ENCODE assay signal across 1 cellular context in the genomic region with DNA sequence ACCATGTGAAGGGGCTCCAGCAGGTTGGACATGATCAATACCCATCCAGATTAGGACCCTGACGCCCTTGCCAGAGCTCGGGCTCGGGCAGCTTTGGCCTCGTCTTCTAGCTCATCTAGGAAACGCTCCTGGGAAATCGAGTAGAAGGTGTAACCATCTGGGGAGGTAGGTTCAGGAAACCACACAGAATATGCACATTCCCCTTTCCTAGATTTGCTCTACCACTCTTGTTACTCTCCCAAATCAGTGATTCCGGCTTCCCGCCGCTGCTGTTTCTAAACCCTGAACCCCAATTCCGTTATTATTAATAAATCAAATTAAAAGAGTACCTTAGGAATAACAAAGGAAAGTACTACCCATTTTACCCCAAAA.
TF ChIP-seq lines count a peak whose summit lies in the region.

No MANE protein-coding gene starts in this region.

TF ChIP-seq in GM12878, 131 proteins besides CTCF, POLR2A, EP300 and RAD21:
- TF ChIP-seq CBFB (IDR thresholded peaks at IDR 0.05; ENCODE audit: low read depth) (no peak), RBBP5 (conservative IDR thresholded peaks at IDR 0.05) (no peak)
